ENCODE assay signal across 29 cellular contexts in the genomic region with DNA sequence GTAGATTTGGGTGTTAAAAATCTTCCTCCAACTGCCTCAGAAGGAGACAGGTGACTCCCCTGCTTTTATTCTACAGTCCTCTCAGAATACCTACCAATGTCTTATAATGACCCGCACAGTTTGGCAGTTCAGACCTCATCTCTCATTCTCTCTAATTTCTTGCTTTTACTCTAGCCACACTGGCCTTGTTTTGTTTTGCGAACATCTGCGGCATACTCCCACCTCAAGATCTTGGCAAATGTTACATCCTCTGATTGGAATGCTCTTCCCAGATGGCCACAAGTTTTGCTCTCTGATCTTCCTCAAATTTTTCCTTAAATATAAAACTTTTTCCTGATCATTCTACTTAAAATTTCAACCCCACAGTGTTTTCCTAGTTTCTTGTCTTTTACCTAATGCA.
DNase-seq lines count a peak whose midpoint lies in the region; ATAC-seq and TF ChIP-seq lines count a peak whose summit lies in the region.
"Had no signal": no experiment of that assay in that cellular context is flagged by ENCODE, and none has a peak within 500 bp of the region (broad histone marks: within the 10 kb centered on the region; RNA-seq: fewer than 3 reads in every experiment).

No MANE protein-coding gene starts in this region.

- TF ChIP-seq CTCF in fibroblast of lung (conservative IDR thresholded peaks at IDR 0.05 in 1 of 2, IDR thresholded peaks at IDR 0.05 in 1 of 2; ENCODE audit: low read depth in 1 of 2, low read length in 2 of 2) (no peak), osteoblast (IDR thresholded peaks at IDR 0.05; ENCODE audit: extremely low read depth, low read depth, low read length) (no peak)
- TF ChIP-seq CTCF in activated CD8-positive, alpha-beta T cell treated with anti-CD3 and anti-CD28 coated beads for 36 hours (IDR thresholded peaks at IDR 0.05), result no peak

- H3K4me3 Mint-ChIP-seq in activated CD8-positive, alpha-beta T cell treated with anti-CD3 and anti-CD28 coated beads for 36 hours, result no peak overlapping the region
- H3K4me3 Mint-ChIP-seq: activated CD4-positive, alpha-beta memory T cell treated with anti-CD3 and anti-CD28 coated beads, Interleukin-2, amount 10 ng/mL, durations not matched to agents 7 days and 5 days; activated T-helper 17 cell treated with anti-CD3 and anti-CD28 coated beads, Interleukin-2, amount 50 U/mL, for 72 hours; CD4-positive, alpha-beta T cell; dendritic cell treated with granulocyte-macrophage colony-stimulating factor and Interleukin-4, amounts not matched to agents 40 ng/mL and 50 ng/mL, for 4 days; stimulated activated naive CD8-positive, alpha-beta T cell treated with anti-CD3 and anti-CD28 coated beads, Interleukin-15, Interleukin-2, amounts not matched to agents 100 ng/mL and 50 ng/mL, for 24 hours; T-helper 17 cell had no signal

- H3K27ac Mint-ChIP-seq in activated CD8-positive, alpha-beta T cell treated with anti-CD3 and anti-CD28 coated beads for 36 hours, result no peak overlapping the region
- H3K27ac Mint-ChIP-seq: activated CD4-positive, alpha-beta memory T cell treated with anti-CD3 and anti-CD28 coated beads, Interleukin-2, amount 10 ng/mL, durations not matched to agents 7 days and 5 days; activated T-helper 17 cell treated with anti-CD3 and anti-CD28 coated beads, Interleukin-2, amount 50 U/mL, for 72 hours; CD4-positive, alpha-beta T cell; dendritic cell treated with granulocyte-macrophage colony-stimulating factor and Interleukin-4, amounts not matched to agents 40 ng/mL and 50 ng/mL, for 4 days; stimulated activated naive CD8-positive, alpha-beta T cell treated with anti-CD3 and anti-CD28 coated beads, Interleukin-15, Interleukin-2, amounts not matched to agents 100 ng/mL and 50 ng/mL, for 24 hours; T-helper 17 cell had no signal

- H3K79me2 ChIP-seq in fibroblast of lung (ENCODE audit: control insufficient read depth, insufficient read depth, low read length) (no peaks in the 10 kb centered on the region), osteoblast (ENCODE audit: insufficient read depth, low read length) (no peaks in the 10 kb centered on the region)

- H4K20me1 ChIP-seq in fibroblast of lung (ENCODE audit: control insufficient read depth, extremely low read depth, insufficient read depth, low read length) (no peaks in the 10 kb centered on the region), osteoblast (ENCODE audit: insufficient read depth, low read length) (no peaks in the 10 kb centered on the region)

- H3K27me3 Mint-ChIP-seq in activated CD8-positive, alpha-beta T cell treated with anti-CD3 and anti-CD28 coated beads for 36 hours, result peaks cover 8% of the 10 kb centered on the region
- H3K27me3 Mint-ChIP-seq: activated CD4-positive, alpha-beta memory T cell treated with anti-CD3 and anti-CD28 coated beads, Interleukin-2, amount 10 ng/mL, durations not matched to agents 7 days and 5 days; dendritic cell treated with granulocyte-macrophage colony-stimulating factor and Interleukin-4, amounts not matched to agents 40 ng/mL and 50 ng/mL, for 4 days; stimulated activated naive CD8-positive, alpha-beta T cell treated with anti-CD3 and anti-CD28 coated beads, Interleukin-15, Interleukin-2, amounts not matched to agents 100 ng/mL and 50 ng/mL, for 24 hours; T-helper 17 cell had no signal

- H3K27me3 ChIP-seq in fibroblast of lung (ENCODE audit: control insufficient read depth, insufficient read depth, low read length), result no peaks in the 10 kb centered on the region
- H3K27me3 ChIP-seq in osteoblast (ENCODE audit: insufficient read depth, low read length), result no peaks in the 10 kb centered on the region
- H3K27me3 ChIP-seq: vagina had no signal

- peaks cover 17% of the 10 kb centered on the region for H3K9me3 Mint-ChIP-seq in activated CD8-positive, alpha-beta T cell treated with anti-CD3 and anti-CD28 coated beads for 36 hours
- H3K9me3 Mint-ChIP-seq: activated CD4-positive, alpha-beta memory T cell treated with anti-CD3 and anti-CD28 coated beads, Interleukin-2, amount 10 ng/mL, durations not matched to agents 7 days and 5 days had no signal

- no peak for ATAC-seq in activated CD8-positive, alpha-beta T cell treated with anti-CD3 and anti-CD28 coated beads for 36 hours
- ATAC-seq: activated T-helper 17 cell treated with anti-CD3 and anti-CD28 coated beads, Interleukin-2, amount 50 U/mL, for 72 hours; psoas muscle; T-helper 17 cell had no signal

- no peaks in the 10 kb centered on the region for H3K4me1 Mint-ChIP-seq in activated CD8-positive, alpha-beta T cell treated with anti-CD3 and anti-CD28 coated beads for 36 hours (ENCODE audit: low read depth)
- H3K4me1 Mint-ChIP-seq: activated CD4-positive, alpha-beta memory T cell treated with anti-CD3 and anti-CD28 coated beads, Interleukin-2, amount 10 ng/mL, durations not matched to agents 7 days and 5 days; activated T-helper 17 cell treated with anti-CD3 and anti-CD28 coated beads, Interleukin-2, amount 50 U/mL, for 72 hours; T-helper 17 cell had no signal

- no peak overlapping the region for H3K9ac ChIP-seq in fibroblast of lung (ENCODE audit: insufficient read depth, low read length)

- DNase-seq in EH (ENCODE audit: low read depth) (peak; percentile 1), M059J (ENCODE audit: low read depth) (peak; percentile 22), fibroblast of lung (ENCODE audit: low read depth in 2 of 2) (peak; percentile 37 to 83), osteoblast (ENCODE audit: insufficient read length, low spot score, missing footprints) (no peak), T1000 (lab: John Stamatoyannopoulos, UW) (no peak), CD1c-positive myeloid dendritic cell (ENCODE audit: extremely low spot score) (no peak)
- DNase-seq in effector CD4-positive, alpha-beta T cell, result no peak
- no peak for DNase-seq in activated CD8-positive, alpha-beta T cell treated with anti-CD3 and anti-CD28 coated beads for 36 hours
- DNase-seq: activated CD4-positive, alpha-beta memory T cell treated with anti-CD3 and anti-CD28 coated beads, Interleukin-2, amount 10 ng/mL, durations not matched to agents 7 days and 5 days; activated CD4-positive, alpha-beta T cell treated with anti-CD3 and anti-CD28 coated beads for 1 hour; activated naive CD4-positive, alpha-beta T cell treated with anti-CD3 and anti-CD28 coated beads, Interleukin-2, amount 50 U/mL, for 16 hours; amniotic stem cell; caudate nucleus; CD4-positive, alpha-beta T cell; foreskin melanocyte; MV-4-11; NCI-H1436 treated with DMSO at 0.1 percent for 48 hours; NCI-H2107; NCI-H774; psoas muscle; RPMI8226; T-helper 17 cell had no signal

- POLR2A ChIA-PET in activated CD8-positive, alpha-beta T cell treated with anti-CD3 and anti-CD28 coated beads for 36 hours (lab: Charles Lee), result no interaction called here

- H3K27ac ChIP-seq in fibroblast of lung (ENCODE audit: insufficient read depth, low read length) (no peak overlapping the region), osteoblast (ENCODE audit: low read depth, low read length) (no peak overlapping the region)
- H3K27ac ChIP-seq: psoas muscle, SK-N-MC, skin epidermis, vagina had no signal

- H3K9me3 ChIP-seq in fibroblast of lung (ENCODE audit: control insufficient read depth, insufficient read depth, low read depth, low read length) (no peaks in the 10 kb centered on the region), osteoblast (ENCODE audit: low read depth, low read length) (no peaks in the 10 kb centered on the region)
- H3K9me3 ChIP-seq: HAP-1, psoas muscle, vagina had no signal

- H3K36me3 ChIP-seq in fibroblast of lung (ENCODE audit: control insufficient read depth, insufficient read depth, low read length) (no peaks in the 10 kb centered on the region), osteoblast (ENCODE audit: insufficient read depth, low read length) (no peaks in the 10 kb centered on the region)
- H3K36me3 ChIP-seq: HAP-1, vagina had no signal

- CTCF ChIA-PET in activated CD8-positive, alpha-beta T cell treated with anti-CD3 and anti-CD28 coated beads for 36 hours (lab: Charles Lee), result no interaction called here

- intact Hi-C loops in activated CD8-positive, alpha-beta T cell treated with anti-CD3 and anti-CD28 coated beads for 36 hours (cut with micrococcal nuclease), result no loop called here

- H2AFZ ChIP-seq in fibroblast of lung (ENCODE audit: low read length) (no peak overlapping the region), osteoblast (ENCODE audit: low read length) (no peak overlapping the region)

- no peak overlapping the region for H3K4me2 ChIP-seq in fibroblast of lung (ENCODE audit: extremely low read depth, insufficient read depth, low read length)
- H3K4me2 ChIP-seq in osteoblast (ENCODE audit: insufficient read depth, low read length), result peak overlapping the region; percentile 1

- no peaks in the 10 kb centered on the region for H3K4me1 ChIP-seq in fibroblast of lung (ENCODE audit: control insufficient read depth, extremely low read depth, insufficient read depth, low read length)
- no peaks in the 10 kb centered on the region for H3K4me1 ChIP-seq in osteoblast (ENCODE audit: insufficient read depth, low read length)
- H3K4me1 ChIP-seq: psoas muscle, vagina had no signal

- H3K4me3 ChIP-seq in fibroblast of lung (replicated peaks in 1 of 4; ENCODE audit: control extremely low read depth in 1 of 4, insufficient read depth in 1 of 4, low read depth in 3 of 4, low read length in 4 of 4), result no peak overlapping the region
- no peak overlapping the region for H3K4me3 ChIP-seq in osteoblast (ENCODE audit: insufficient read depth, low read length)
- H3K4me3 ChIP-seq: HAP-1, psoas muscle, SK-N-MC, skin epidermis, vagina had no signal

- H3K36me3 Mint-ChIP-seq in activated CD8-positive, alpha-beta T cell treated with anti-CD3 and anti-CD28 coated beads for 36 hours (ENCODE audit: low read depth), result peaks cover 2% of the 10 kb centered on the region

Comparison
In these comparisons a context has a peak if more than half of its experiments do, and no peak if none do; other contexts are left out.
1. DNase-seq: peak in EH (single experiment), M059J (single experiment) and fibroblast of lung (2 of 2); none in osteoblast (single experiment), T1000 (single experiment), CD1c-positive myeloid dendritic cell (single experiment), effector CD4-positive, alpha-beta T cell (single experiment) and activated CD8-positive, alpha-beta T cell treated with anti-CD3 and anti-CD28 coated beads for 36 hours (single experiment).